ENCODE assay signal across 20 cellular contexts in the genomic region with DNA sequence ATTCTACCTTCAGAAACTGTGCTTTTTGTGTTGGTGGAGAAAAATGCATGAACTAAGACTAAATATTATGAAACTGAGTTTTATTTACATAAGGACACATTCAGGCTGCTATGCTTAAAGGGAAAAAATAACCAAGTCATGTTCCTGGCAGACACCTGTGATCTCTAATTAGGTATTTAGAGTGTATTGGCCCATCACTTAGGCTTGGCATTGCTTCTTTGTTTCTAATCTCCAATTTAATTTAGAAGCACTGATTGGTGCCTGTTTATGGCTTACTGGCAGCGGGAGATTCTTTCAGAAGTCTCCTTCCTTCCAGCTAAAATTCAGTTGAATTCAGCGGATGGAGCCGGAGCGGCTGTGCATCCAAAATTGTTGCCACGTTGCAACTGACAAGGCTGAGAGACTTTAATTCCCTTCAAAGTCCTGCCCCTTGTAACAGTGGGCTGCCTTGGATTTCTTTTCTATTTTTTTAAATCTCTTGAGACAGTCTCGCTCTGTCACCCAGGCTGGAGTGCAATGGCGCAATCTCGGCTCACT.
"Had no signal": no experiment of that assay in that cellular context is flagged by ENCODE, and none has a peak within 500 bp of the region (broad histone marks: within the 10 kb centered on the region; RNA-seq: fewer than 3 reads in every experiment).

No MANE protein-coding gene starts in this region.

- H3K36me3 ChIP-seq: esophagus muscularis mucosa, neutrophil, thyroid gland, upper lobe of right lung had no signal

- H3K4me3 ChIP-seq: esophagus muscularis mucosa, skin epidermis, thyroid gland, upper lobe of right lung had no signal

- DNase-seq: activated CD4-positive, alpha-beta T cell treated with anti-CD3 and anti-CD28 coated beads, Interleukin-2, amount 50 U/mL, for 1 hour; activated CD8-positive, alpha-beta T cell treated with anti-CD3 and anti-CD28 coated beads for 36 hours; activated naive CD8-positive, alpha-beta T cell treated with anti-CD3 and anti-CD28 coated beads, Interleukin-2, amount 50 U/mL, for 24 hours; activated T-cell treated with anti-CD3 and anti-CD28 coated beads, Interleukin-2, amount 50 U/mL, for 48 hours; cerebellar nuclear complex; foreskin keratinocyte; islet precursor cell; naive B cell; nephron progenitor cell; stimulated activated CD4-positive, alpha-beta T cell treated with anti-CD3 and anti-CD28 coated beads, Interleukin-12 subunit alpha, Interleukin-12 subunit beta, amount 100 ng/mL, for 4 hours; stimulated activated CD4-positive, alpha-beta T cell treated with anti-CD3 and anti-CD28 coated beads, Interleukin-4, amount 100 ng/mL, for 1 hour; T-helper 2 cell; thyroid gland; upper lobe of right lung had no signal

- H3K4me1 ChIP-seq: thyroid gland, upper lobe of right lung had no signal

- H3K9me3 ChIP-seq: esophagus muscularis mucosa, neutrophil, thyroid gland, upper lobe of right lung had no signal

- H3K27me3 ChIP-seq: esophagus muscularis mucosa, foreskin keratinocyte, neutrophil, thyroid gland, upper lobe of right lung had no signal

- H3K27ac ChIP-seq: esophagus muscularis mucosa, foreskin keratinocyte, neutrophil, skin epidermis, thyroid gland, upper lobe of right lung had no signal

- ATAC-seq: activated CD8-positive, alpha-beta T cell treated with anti-CD3 and anti-CD28 coated beads for 36 hours; activated naive CD8-positive, alpha-beta T cell treated with anti-CD3 and anti-CD28 coated beads, Interleukin-2, amount 50 U/mL, for 24 hours; foreskin keratinocyte; sciatic nerve; stimulated activated effector memory CD8-positive, alpha-beta T cell treated with anti-CD3 and anti-CD28 coated beads, Interleukin-12 subunit alpha, Interleukin-12 subunit beta, amount 100 ng/mL, for 72 hours; upper lobe of right lung; WTC11 had no signal
